ENCODE assay signal across 38 cellular contexts in genomic region chr4:144113546-144113945, GRCh38. TPM values are rescaled to one million over a fixed set of nuclear protein-coding genes. Genes with fewer than 3 reads are reported as not detected.
"Had no signal": no experiment of that assay in that cellular context is flagged by ENCODE, and none has a peak within 500 bp of the region (broad histone marks: within the 10 kb centered on the region; RNA-seq: fewer than 3 reads in every experiment).

No MANE protein-coding gene starts in this region.

- H3K36me3 ChIP-seq: MG63 had no signal

- DNase-seq: Karpas-422, Kasumi-1, KG1, MG63, MM.1S, MV-4-11, NCI-H1048, NCI-H1092, NCI-H1092 treated with DMSO at 0.1 percent for 48 hours, NCI-H1105, NCI-H1105 treated with DMSO at 0.1 percent for 48 hours, NCI-H1417, NCI-H1417 treated with DMSO at 0.1 percent for 48 hours, NCI-H1436, NCI-H1436 treated with DMSO at 0.1 percent for 48 hours, NCI-H146, NCI-H1694, NCI-H1694 treated with DMSO at 0.1 percent for 48 hours, NCI-H187, NCI-H187 treated with DMSO at 0.1 percent for 48 hours, NCI-H1930, NCI-H2029, NCI-H2029 treated with DMSO at 0.1 percent for 48 hours, NCI-H2081 treated with DMSO at 0.1 percent for 48 hours, NCI-H2107, NCI-H2171, NCI-H2171 treated with DMSO at 0.1 percent for 48 hours, NCI-H2227 treated with DMSO at 0.1 percent for 48 hours, NCI-H226, NCI-H345, NCI-H446, NCI-H446 treated with DMSO at 0.1 percent for 48 hours, NCI-H510A had no signal

- H3K4me2 ChIP-seq: KMS-11 had no signal

- H3K9me3 ChIP-seq: MG63 had no signal

- H3K4me3 ChIP-seq: MG63 had no signal

- H3K27me3 ChIP-seq: MG63 had no signal

- H3K27ac ChIP-seq: KMS-11 had no signal

- H3K9ac ChIP-seq: KMS-11 had no signal

RNA-seq across cellular contexts. Expression of gene GYPA, which starts 27.0 kb away (rescaled TPM):
- total RNA-seq: LHCN-M2, M059J, MCF 10A, NCI-H460 had no signal
